In genomic region chr2:55992465-55992864, GRCh38 we compare ENCODE assay signal across 10 cellular contexts.
DNase-seq lines count a peak whose midpoint lies in the region; ATAC-seq and TF ChIP-seq lines count a peak whose summit lies in the region.
"Had no signal": no experiment of that assay in that cellular context is flagged by ENCODE, and none has a peak within 500 bp of the region (broad histone marks: within the 10 kb centered on the region; RNA-seq: fewer than 3 reads in every experiment).

No MANE protein-coding gene starts in this region.

- no peaks in the 10 kb centered on the region for H3K9me3 Mint-ChIP-seq in HFFc6

- TF ChIP-seq POLR2A in adrenal gland (IDR thresholded peaks at IDR 0.05) = no peak
- TF ChIP-seq POLR2A in suprapubic skin (IDR thresholded peaks at IDR 0.05) = no peak

- DNase-seq in HFFc6 (peak; percentile 98), adrenal gland (peak in 6 of 7 donors; percentile 10 to 55 (median 32)), left cardiac atrium (peak; percentile 58), stromal cell of bone marrow (ENCODE audit: low read depth) (peak; percentile 97), NCI-H69 (lab: John Stamatoyannopoulos, UW) (no peak), midbrain (lab: John Stamatoyannopoulos, UW) (no peak), suprapubic skin (ENCODE audit: low spot score in 2 of 2) (no peak)
- DNase-seq in activated CD4-positive, alpha-beta T cell treated with anti-CD3 and anti-CD28 coated beads for 1 hour = no peak
- DNase-seq: NCI-H1105, substantia nigra had no signal

- H3K27me3 ChIP-seq in adrenal gland = no peaks in the 10 kb centered on the region
- no peaks in the 10 kb centered on the region for H3K27me3 ChIP-seq in suprapubic skin

- WGBS in adrenal gland, 4 donors = 31 to 47% (median 39%) methylated on average over 4 of the region's 4 CpGs
- 53% methylated on average over 4 of the region's 4 CpGs for WGBS in suprapubic skin

- H3K27ac ChIP-seq in adrenal gland (no peak overlapping the region), suprapubic skin (no peak overlapping the region)

- no peak overlapping the region for H3K4me3 ChIP-seq in adrenal gland
- H3K4me3 ChIP-seq in suprapubic skin = no peak overlapping the region

- H3K36me3 ChIP-seq in adrenal gland (replicated peaks in 1 of 2) = no peaks in the 10 kb centered on the region
- H3K36me3 ChIP-seq in suprapubic skin = no peaks in the 10 kb centered on the region

- peak overlapping the region; percentile 33; the same call in 1 of the 2 replicates for H3K4me3 Mint-ChIP-seq in HFFc6

- TF ChIP-seq EP300 in suprapubic skin (IDR thresholded peaks at IDR 0.05) = no peak

- peak; percentile 91 to 97 for ATAC-seq in left cardiac atrium

- peaks cover 5% of the 10 kb centered on the region for H3K36me3 Mint-ChIP-seq in HFFc6 (ENCODE audit: low read depth)

- TF ChIP-seq CTCF in HFFc6 (IDR thresholded peaks at IDR 0.05) (no peak), adrenal gland (IDR thresholded peaks at IDR 0.05) (no peak), suprapubic skin (IDR thresholded peaks at IDR 0.05) (no peak)

- H3K4me1 ChIP-seq in adrenal gland (replicated peaks in 1 of 2) (no peaks in the 10 kb centered on the region), suprapubic skin (no peaks in the 10 kb centered on the region)

- H3K27ac Mint-ChIP-seq in HFFc6 = peak overlapping the region; percentile 35

- H3K9me3 ChIP-seq in adrenal gland (replicated peaks in 1 of 3) = peaks cover 0 to 6% (median 0%) of the 10 kb centered on the region in 3 donors
- H3K9me3 ChIP-seq in suprapubic skin = no peaks in the 10 kb centered on the region

- peaks cover 1% of the 10 kb centered on the region; the same call in 1 of the 2 replicates for H3K27me3 Mint-ChIP-seq in HFFc6 (ENCODE audit: insufficient read depth)

- H3K4me1 Mint-ChIP-seq in HFFc6 (ENCODE audit: low read depth) = peaks cover 48% of the 10 kb centered on the region

- intact Hi-C loops in adrenal gland (cut with DNase I) (no loop called here), left cardiac atrium (cut with DNase I) (no loop called here)

Comparison
In these comparisons a context has a peak if more than half of its experiments do, and no peak if none do; other contexts are left out.
1. DNase-seq: peak in HFFc6 (single experiment), adrenal gland (6 of 7), left cardiac atrium (single experiment) and stromal cell of bone marrow (single experiment); none in NCI-H69 (single experiment), midbrain (single experiment), activated CD4-positive, alpha-beta T cell treated with anti-CD3 and anti-CD28 coated beads for 1 hour (single experiment) and suprapubic skin (0 of 2).